Comparison of ENCODE assay signal across 25 cellular contexts in genomic region chr7:81399461-81399860, GRCh38.
DNase-seq lines count a peak whose midpoint lies in the region; ATAC-seq and TF ChIP-seq lines count a peak whose summit lies in the region.
"Had no signal": no experiment of that assay in that cellular context is flagged by ENCODE, and none has a peak within 500 bp of the region (broad histone marks: within the 10 kb centered on the region; RNA-seq: fewer than 3 reads in every experiment).

No MANE protein-coding gene starts in this region.

- H3K4me3 ChIP-seq in choroid plexus epithelial cell (ENCODE audit: low read depth, low read length) (no peak overlapping the region), mesenchymal stem cell (ENCODE audit: insufficient read depth in 1 of 2, low read depth in 1 of 2, low read length in 2 of 2) (no peak overlapping the region), esophagus squamous epithelium (no peak overlapping the region)
- H3K4me3 ChIP-seq: SK-N-MC had no signal

- no peak for TF ChIP-seq POLR2A in esophagus squamous epithelium (IDR thresholded peaks at IDR 0.05)

- no peak overlapping the region for H4K91ac ChIP-seq in mesenchymal stem cell (ENCODE audit: low read length)

- no peaks in the 10 kb centered on the region for H3K4me1 ChIP-seq in mesenchymal stem cell (ENCODE audit: control insufficient read depth, insufficient read depth, low read depth, low read length)
- H3K4me1 ChIP-seq in esophagus squamous epithelium: no peaks in the 10 kb centered on the region

- ATAC-seq in GM18868 (IDR thresholded peaks at IDR 0.05; ENCODE audit: unreplicated experiment) (no peak), HG02642 (IDR thresholded peaks at IDR 0.05; ENCODE audit: poor library complexity, unreplicated experiment) (no peak), GM21619 (IDR thresholded peaks at IDR 0.05; ENCODE audit: unreplicated experiment) (no peak)
- ATAC-seq: Panc1 had no signal

- no peak overlapping the region for H3K27ac ChIP-seq in mesenchymal stem cell (ENCODE audit: low read length, poor library complexity, severe bottlenecking)
- no peak overlapping the region for H3K27ac ChIP-seq in esophagus squamous epithelium
- H3K27ac ChIP-seq: HL-60, KMS-11, SK-N-MC had no signal

- DNase-seq in OCI-M1 (lab: John Stamatoyannopoulos, UW): peak; percentile 89
- DNase-seq in choroid plexus epithelial cell (ENCODE audit: low read depth): peak; percentile 32
- peak; percentile 3 for DNase-seq in mesenchymal stem cell
- no peak for DNase-seq in esophagus squamous epithelium (lab: John Stamatoyannopoulos, UW)
- DNase-seq: C1 segment of cervical spinal cord; CD4-positive, alpha-beta memory T cell; COR-L47; DMS53; H7; NCI-H1092 treated with DMSO at 0.1 percent for 48 hours; NCI-H1436; NCI-H187; NCI-H2081 treated with DMSO at 0.1 percent for 48 hours; NCI-H2171; NCI-H226; NCI-H510A; NCI-H69; SIG-M5 had no signal

- H3K14ac ChIP-seq in mesenchymal stem cell (ENCODE audit: low read length in 2 of 2): no peak overlapping the region

- no peak overlapping the region for H2BK15ac ChIP-seq in mesenchymal stem cell (ENCODE audit: low read depth, poor library complexity, severe bottlenecking)

- WGBS in mesenchymal stem cell: 95% methylated on average over 3 of the region's 3 CpGs
- WGBS in esophagus squamous epithelium, 2 donors: 47 to 63% methylated on average over 2 to 3 of the region's 3 CpGs

- H3K4ac ChIP-seq in mesenchymal stem cell (ENCODE audit: low read depth in 1 of 2, low read length in 2 of 2): no peak overlapping the region

- no peaks in the 10 kb centered on the region for H3K27me3 ChIP-seq in mesenchymal stem cell (ENCODE audit: control insufficient read depth in 1 of 2, insufficient read depth in 1 of 2, low read length in 2 of 2)
- no peaks in the 10 kb centered on the region for H3K27me3 ChIP-seq in esophagus squamous epithelium

- H2BK120ac ChIP-seq in mesenchymal stem cell (ENCODE audit: low read depth, low read length): no peak overlapping the region

- H2BK5ac ChIP-seq in mesenchymal stem cell (ENCODE audit: low read depth, low read length, poor library complexity, severe bottlenecking): no peak overlapping the region

- no peak for TF ChIP-seq CTCF in choroid plexus epithelial cell (conservative IDR thresholded peaks at IDR 0.05; ENCODE audit: low read depth, low read length)
- no peak for TF ChIP-seq CTCF in esophagus squamous epithelium (IDR thresholded peaks at IDR 0.05)

- intact Hi-C loops in esophagus squamous epithelium (cut with DNase I): no loop called here

- H3K18ac ChIP-seq in mesenchymal stem cell (ENCODE audit: low read depth in 1 of 2, low read length in 2 of 2): no peak overlapping the region

- H3K9ac ChIP-seq in mesenchymal stem cell (ENCODE audit: low read length): no peak overlapping the region
- H3K9ac ChIP-seq: KMS-11 had no signal

- no peak overlapping the region for H3K23ac ChIP-seq in mesenchymal stem cell (ENCODE audit: low read length in 2 of 2)

- H3K4me2 ChIP-seq in mesenchymal stem cell (ENCODE audit: low read length, poor library complexity, severe bottlenecking): no peak overlapping the region
- H3K4me2 ChIP-seq: KMS-11 had no signal

- H2AK5ac ChIP-seq in mesenchymal stem cell (ENCODE audit: low read length, severe bottlenecking): no peak overlapping the region

- H2AFZ ChIP-seq in mesenchymal stem cell (ENCODE audit: low read depth, low read length): no peak overlapping the region

- no peak overlapping the region for H4K8ac ChIP-seq in mesenchymal stem cell (ENCODE audit: low read length)

- H3K9me3 ChIP-seq in mesenchymal stem cell (ENCODE audit: control insufficient read depth, low read length) (no peaks in the 10 kb centered on the region), esophagus squamous epithelium (no peaks in the 10 kb centered on the region)

- no peaks in the 10 kb centered on the region for H3K79me1 ChIP-seq in mesenchymal stem cell (replicated peaks; ENCODE audit: low read length, poor library complexity, severe bottlenecking)

- H2BK12ac ChIP-seq in mesenchymal stem cell (ENCODE audit: low read length in 2 of 2): no peak overlapping the region

- no peaks in the 10 kb centered on the region for H3K36me3 ChIP-seq in mesenchymal stem cell (ENCODE audit: control insufficient read depth in 1 of 2, insufficient read depth in 2 of 2, low read depth in 1 of 2, low read length in 2 of 2)
- H3K36me3 ChIP-seq in esophagus squamous epithelium: no peaks in the 10 kb centered on the region
